8 cellular contexts compared by ENCODE assay signal in the genomic region with DNA sequence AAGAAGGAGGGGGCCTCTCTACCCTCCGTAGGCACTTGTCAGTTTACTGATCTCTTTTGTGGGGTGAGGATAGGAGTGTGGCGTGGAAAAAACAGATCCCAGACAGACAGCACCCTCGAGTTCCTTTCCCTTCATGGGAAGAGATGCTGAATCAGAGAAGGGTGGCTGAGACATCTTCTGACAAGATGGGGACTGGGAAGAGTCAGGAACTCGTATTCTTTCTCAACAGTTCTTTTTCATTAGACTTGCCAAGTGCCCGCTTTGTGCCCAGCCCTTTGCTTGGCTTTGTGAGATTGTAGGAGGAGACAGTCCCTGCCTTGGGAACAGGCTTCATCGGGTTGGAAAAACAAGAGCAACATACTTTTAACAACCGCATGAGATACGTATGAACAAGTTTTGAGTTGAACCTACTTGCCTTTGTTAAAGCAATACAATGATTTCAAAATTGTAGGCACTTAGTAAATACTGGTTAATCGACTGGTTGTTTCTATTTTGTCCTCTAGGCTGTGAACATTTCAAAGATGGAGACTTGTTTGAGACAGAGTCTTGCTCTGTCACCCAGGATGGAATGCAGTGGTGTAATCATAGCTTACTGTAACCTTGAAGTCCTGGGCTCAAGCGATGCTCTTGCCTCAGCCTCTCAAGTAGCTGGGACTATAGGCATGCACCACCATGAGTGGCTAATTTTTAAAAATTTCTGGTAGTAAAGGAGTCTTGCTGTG. TPM values are rescaled to one million over a fixed set of nuclear protein-coding genes. Genes with fewer than 3 reads are reported as not detected.
DNase-seq lines count a peak whose midpoint lies in the region; ATAC-seq and TF ChIP-seq lines count a peak whose summit lies in the region.

No MANE protein-coding gene starts in this region.

- no peaks in the 10 kb centered on the region for H3K9me3 Mint-ChIP-seq in activated naive CD4-positive, alpha-beta T cell treated with anti-CD3 and anti-CD28 coated beads, Interleukin-2, amount 10 ng/mL, durations not matched to agents 7 days and 5 days
- no peaks in the 10 kb centered on the region for H3K9me3 Mint-ChIP-seq in natural killer cell

- intact Hi-C loops in Panc1 (cut with micrococcal nuclease; ENCODE audit: unreplicated experiment), result no loop called here
- intact Hi-C loops in natural killer cell (cut with micrococcal nuclease), result no loop called here
- intact Hi-C loops in sciatic nerve (cut with DNase I), result no loop called here

- H3K27me3 ChIP-seq in Panc1 (ENCODE audit: control insufficient read depth, insufficient read depth, low read length), result no peaks in the 10 kb centered on the region
- no peaks in the 10 kb centered on the region for H3K27me3 ChIP-seq in effector memory CD4-positive, alpha-beta T cell (replicated peaks; ENCODE audit: control insufficient read depth, insufficient read depth, low read length, poor library complexity, severe bottlenecking)

- in situ Hi-C loops in Panc1 (cut with HindIII; ENCODE audit: low pct_unique_long_range_greater_than_20kb, low sequenced_read_pairs), result no loop called here

- peaks cover 64% of the 10 kb centered on the region for H3K36me3 Mint-ChIP-seq in activated naive CD4-positive, alpha-beta T cell treated with anti-CD3 and anti-CD28 coated beads, Interleukin-2, amount 10 ng/mL, durations not matched to agents 7 days and 5 days
- no peaks in the 10 kb centered on the region for H3K36me3 Mint-ChIP-seq in natural killer cell

- H3K4me1 Mint-ChIP-seq in activated naive CD4-positive, alpha-beta T cell treated with anti-CD3 and anti-CD28 coated beads, Interleukin-2, amount 10 ng/mL, durations not matched to agents 7 days and 5 days, result peaks cover 84% of the 10 kb centered on the region
- peaks cover 28 to 46% of the 10 kb centered on the region in 2 donors for H3K4me1 Mint-ChIP-seq in natural killer cell

- H3K27me3 Mint-ChIP-seq in activated naive CD4-positive, alpha-beta T cell treated with anti-CD3 and anti-CD28 coated beads, Interleukin-2, amount 10 ng/mL, durations not matched to agents 7 days and 5 days, result no peaks in the 10 kb centered on the region
- no peaks in the 10 kb centered on the region for H3K27me3 Mint-ChIP-seq in natural killer cell (ENCODE audit: low read depth in 2 of 2)

- ATAC-seq in Panc1, result no peak
- no peak for ATAC-seq in natural killer cell
- no peak for ATAC-seq in sciatic nerve
- ATAC-seq in HG03045 (IDR thresholded peaks at IDR 0.05; ENCODE audit: unreplicated experiment), result no peak

- POLR2A ChIA-PET in Panc1 (lab: Charles Lee), result interaction anchor here (0.6 kb wide), 1 partner anchor 252 kb away, joined by 6 read pairs; no protein-coding TSS in a partner anchor

- H3K27ac Mint-ChIP-seq in activated naive CD4-positive, alpha-beta T cell treated with anti-CD3 and anti-CD28 coated beads, Interleukin-2, amount 10 ng/mL, durations not matched to agents 7 days and 5 days, result peak overlapping the region; percentile 97
- H3K27ac Mint-ChIP-seq in natural killer cell, result peak overlapping the region; percentile 97 to 99

- H3K27ac ChIP-seq in Panc1 (ENCODE audit: low read length), result peak overlapping the region; percentile 96
- peak overlapping the region; percentile 84 for H3K27ac ChIP-seq in effector memory CD4-positive, alpha-beta T cell (ENCODE audit: insufficient read depth, low read length, poor library complexity, severe bottlenecking)

- no peaks in the 10 kb centered on the region for H3K9me3 ChIP-seq in Panc1 (ENCODE audit: control insufficient read depth, insufficient read depth, low read depth, low read length)
- H3K9me3 ChIP-seq in effector memory CD4-positive, alpha-beta T cell (ENCODE audit: control insufficient read depth, low read length), result no peaks in the 10 kb centered on the region

- peaks cover 3% of the 10 kb centered on the region; the same call in 1 of the 2 replicates for H3K4me1 ChIP-seq in Panc1 (ENCODE audit: control insufficient read depth, insufficient read depth, low read length)
- peaks cover 35% of the 10 kb centered on the region for H3K4me1 ChIP-seq in effector memory CD4-positive, alpha-beta T cell (ENCODE audit: control insufficient read depth, insufficient read depth, low read length, poor library complexity, severe bottlenecking)

- TF ChIP-seq CTCF in Panc1 (IDR thresholded peaks at IDR 0.05), result no peak
- TF ChIP-seq CTCF in natural killer cell (IDR thresholded peaks at IDR 0.05), result no peak

- no peaks in the 10 kb centered on the region for H3K36me3 ChIP-seq in Panc1 (ENCODE audit: control insufficient read depth, insufficient read depth, low read length)
- no peaks in the 10 kb centered on the region for H3K36me3 ChIP-seq in effector memory CD4-positive, alpha-beta T cell (ENCODE audit: control insufficient read depth, insufficient read depth, low read length)

- TSS peak; percentile 84 for BruUV-seq in Panc1 (replicated peaks; lab: Mats Ljungman, UMichigan)

- peak overlapping the region; percentile 98 for H3K4me3 Mint-ChIP-seq in activated naive CD4-positive, alpha-beta T cell treated with anti-CD3 and anti-CD28 coated beads, Interleukin-2, amount 10 ng/mL, durations not matched to agents 7 days and 5 days
- H3K4me3 Mint-ChIP-seq in natural killer cell, result peak overlapping the region; percentile 98

- no peak for DNase-seq in activated naive CD4-positive, alpha-beta T cell treated with anti-CD3 and anti-CD28 coated beads, Interleukin-2, amount 10 ng/mL, durations not matched to agents 7 days and 5 days
- DNase-seq in activated naive CD4-positive, alpha-beta T cell treated with Interleukin-2 at 50 U/mL for 16 hours, result no peak
- no peak for DNase-seq in Panc1 (ENCODE audit: low read depth, low spot score)
- DNase-seq in effector memory CD4-positive, alpha-beta T cell, result no peak
- DNase-seq in natural killer cell, result no peak
- no peak for DNase-seq in stimulated activated CD4-positive, alpha-beta T cell treated with anti-CD3 and anti-CD28 coated beads, Interleukin-12 subunit alpha, Interleukin-12 subunit beta, amount 100 ng/mL, for 4 hours
- no peak for DNase-seq in sciatic nerve (ENCODE audit: low spot score)

- CTCF ChIA-PET in activated naive CD4-positive, alpha-beta T cell treated with anti-CD3 and anti-CD28 coated beads, Interleukin-2, amount 10 ng/mL, durations not matched to agents 7 days and 5 days (lab: Charles Lee), result no interaction called here
- CTCF ChIA-PET in Panc1 (lab: Charles Lee), result interaction anchor here (1.3 kb wide), 1 partner anchor 246 kb away, joined by 3 read pairs; no protein-coding TSS in a partner anchor

- peak overlapping the region; percentile 64 to 88 for H3K4me3 ChIP-seq in Panc1 (ENCODE audit: low read depth in 2 of 2, low read length in 2 of 2)
- H3K4me3 ChIP-seq in effector memory CD4-positive, alpha-beta T cell (ENCODE audit: insufficient read depth, low read depth, low read length, poor library complexity, severe bottlenecking), result peak overlapping the region; percentile 85

RNA-seq across cellular contexts. Expression of gene RRM1, which starts 1.1 kb away (rescaled TPM):
- total RNA-seq in Panc1 (2021; ENCODE audit: unreplicated experiment), result 143 TPM
- polyA plus RNA-seq in Panc1 (2012; ENCODE audit: insufficient read length), result 40.8 TPM
- 10 to 100 TPM; 17.0 to 37.6 (median 24.4) TPM for total RNA-seq in natural killer cell
- 32.2 TPM for total RNA-seq in sciatic nerve
